1 cellular context compared by ENCODE assay signal in genomic region chr5:80275347-80275746, GRCh38.
TF ChIP-seq lines count a peak whose summit lies in the region.

No MANE protein-coding gene starts in this region.

TF ChIP-seq in HEK293, 187 proteins besides CTCF, POLR2A, EP300 and RAD21 (continued from another document):
- TF ChIP-seq ZNF280D (tag by site-specific recombination; IDR thresholded peaks at IDR 0.05): no peak
- TF ChIP-seq TCF7L2 (IDR thresholded peaks at IDR 0.05; ENCODE audit: borderline replicate concordance, low read depth, low read length): no peak
- no peak for TF ChIP-seq IKZF3 (tag by site-specific recombination; IDR thresholded peaks at IDR 0.05)
- no peak for TF ChIP-seq PATZ1 (tag by site-specific recombination; IDR thresholded peaks at IDR 0.05)
- TF ChIP-seq ZNF701 (tag by site-specific recombination; IDR thresholded peaks at IDR 0.05): no peak
